Comparison of ENCODE assay signal across 7 cellular contexts in genomic region chr19:29622191-29623070, GRCh38. TPM values are rescaled to one million over a fixed set of nuclear protein-coding genes. Genes with fewer than 3 reads are reported as not detected.
DNase-seq lines count a peak whose midpoint lies in the region; ATAC-seq and TF ChIP-seq lines count a peak whose summit lies in the region.

No MANE protein-coding gene starts in this region.

- no peaks in the 10 kb centered on the region for H3K9me3 Mint-ChIP-seq in activated naive CD8-positive, alpha-beta T cell (ENCODE audit: low read depth)
- H3K9me3 Mint-ChIP-seq in chondrocyte (ENCODE audit: low read depth), result peaks cover 4% of the 10 kb centered on the region

- TF ChIP-seq CTCF in prostate gland (IDR thresholded peaks at IDR 0.05) (no peak), chondrocyte (IDR thresholded peaks at IDR 0.05) (no peak)

- H3K4me1 Mint-ChIP-seq in activated naive CD8-positive, alpha-beta T cell (ENCODE audit: low read depth), result peaks cover 46% of the 10 kb centered on the region
- H3K4me1 Mint-ChIP-seq in chondrocyte (ENCODE audit: low read depth), result no peaks in the 10 kb centered on the region

- WGBS in prostate gland, result 80% methylated on average over 22 of the region's 22 CpGs

- peak; percentile 68 for ATAC-seq in GM18907 (IDR thresholded peaks at IDR 0.05; ENCODE audit: unreplicated experiment)

- DNase-seq in Kasumi-1 (lab: John Stamatoyannopoulos, UW) (peak; percentile 20), prostate gland (ENCODE audit: low spot score) (no peak), cardiac septum (ENCODE audit: low spot score) (no peak), chondrocyte (ENCODE audit: low spot score) (no peak)
- peak; percentile 26 to 49 for DNase-seq in stimulated activated CD8-positive, alpha-beta memory T cell treated with anti-CD3 and anti-CD28 coated beads, Interleukin-15, amount 100 ng/mL, for 48 hours (ENCODE audit: low read depth in 2 of 2)

- peak overlapping the region; percentile 51 for H3K4me3 Mint-ChIP-seq in activated naive CD8-positive, alpha-beta T cell
- H3K4me3 Mint-ChIP-seq in chondrocyte (ENCODE audit: unreplicated experiment), result no peak overlapping the region

- H3K4me3 ChIP-seq in prostate gland, result no peak overlapping the region

- no peaks in the 10 kb centered on the region for H3K36me3 Mint-ChIP-seq in activated naive CD8-positive, alpha-beta T cell
- no peaks in the 10 kb centered on the region for H3K36me3 Mint-ChIP-seq in chondrocyte (ENCODE audit: low read depth)

- intact Hi-C loops in prostate gland (cut with DNase I) (no loop called here), cardiac septum (cut with DNase I) (no loop called here)

- TF ChIP-seq POLR2A in prostate gland (IDR thresholded peaks at IDR 0.05), result no peak

- H3K36me3 ChIP-seq in prostate gland, result no peaks in the 10 kb centered on the region

- H3K9me3 ChIP-seq in prostate gland, result no peaks in the 10 kb centered on the region

- no peaks in the 10 kb centered on the region for H3K27me3 Mint-ChIP-seq in activated naive CD8-positive, alpha-beta T cell
- peaks cover 6% of the 10 kb centered on the region for H3K27me3 Mint-ChIP-seq in chondrocyte (ENCODE audit: low read depth)

- no peak overlapping the region for H3K27ac ChIP-seq in prostate gland

- no peaks in the 10 kb centered on the region for H3K4me1 ChIP-seq in prostate gland (replicated peaks)

- H3K27me3 ChIP-seq in prostate gland (replicated peaks; ENCODE audit: insufficient read depth), result no peaks in the 10 kb centered on the region

- H3K27ac Mint-ChIP-seq in activated naive CD8-positive, alpha-beta T cell, result peak overlapping the region; percentile 76
- H3K27ac Mint-ChIP-seq in chondrocyte (ENCODE audit: unreplicated experiment), result no peak overlapping the region

RNA-seq across cellular contexts. Expression of gene POP4, which starts 16.3 kb away (rescaled TPM):
- 10 to 100 TPM; 62.1 to 94.2 TPM for total RNA-seq in prostate gland
- total RNA-seq in cardiac septum, result 47.8 TPM
- 49.0 to 71.1 TPM (median 49.4 TPM) in 3 replicates for total RNA-seq in chondrocyte

RNA-seq across cellular contexts. Expression of gene PLEKHF1, which starts 42.8 kb away (rescaled TPM):
- total RNA-seq in prostate gland (10 to 100 TPM; 64.3 to 64.4 TPM), cardiac septum (9.5 TPM), chondrocyte (10.1 to 29.4 TPM (median 28.6 TPM) in 3 replicates)

Comparison
In these comparisons a context has a peak if more than half of its experiments do, and no peak if none do; other contexts are left out.
1. DNase-seq: peak in Kasumi-1 (2 of 2) and stimulated activated CD8-positive, alpha-beta memory T cell treated with anti-CD3 and anti-CD28 coated beads, Interleukin-15, amount 100 ng/mL, for 48 hours (2 of 2); none in prostate gland (single experiment), cardiac septum (single experiment) and chondrocyte (single experiment).